ENCODE assay signal across 16 cellular contexts in the genomic region with DNA sequence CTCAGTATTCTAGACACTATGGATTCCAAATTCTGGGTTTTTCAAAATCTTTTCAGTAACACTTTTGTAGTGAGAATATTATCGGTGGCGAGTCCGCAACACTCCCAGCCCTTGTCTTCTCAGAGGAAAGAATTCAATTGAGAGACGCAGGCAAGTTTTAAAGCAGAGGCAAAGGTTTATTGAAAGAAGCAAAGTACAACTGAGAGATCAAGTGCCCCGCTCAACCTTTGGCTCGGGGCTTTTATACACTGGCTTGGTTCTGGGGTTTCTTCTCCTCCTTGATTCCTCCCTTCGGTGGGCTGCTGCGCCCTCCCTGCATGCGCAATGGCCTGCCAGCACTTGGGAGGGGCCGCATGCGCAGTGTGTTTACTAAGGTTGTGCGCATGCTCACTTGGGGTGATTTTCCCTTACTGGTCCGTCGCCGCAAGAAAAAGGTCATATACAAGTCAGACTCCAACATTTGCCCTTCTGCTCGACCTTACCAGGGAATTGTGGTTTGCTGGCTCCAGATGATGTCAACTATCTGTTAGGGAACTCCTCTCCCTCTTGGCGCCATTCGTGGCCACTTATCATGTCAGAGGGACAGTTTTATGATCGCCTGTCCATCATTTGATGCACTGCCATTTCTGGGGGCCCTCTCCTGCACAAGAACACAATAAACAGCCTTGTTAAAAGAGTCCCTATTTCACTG. TPM values are rescaled to one million over a fixed set of nuclear protein-coding genes. Genes with fewer than 3 reads are reported as not detected.
DNase-seq lines count a peak whose midpoint lies in the region; ATAC-seq and TF ChIP-seq lines count a peak whose summit lies in the region.
"Had no signal": no experiment of that assay in that cellular context is flagged by ENCODE, and none has a peak within 500 bp of the region (broad histone marks: within the 10 kb centered on the region; RNA-seq: fewer than 3 reads in every experiment).

No MANE protein-coding gene starts in this region.

- no peak overlapping the region for H3K4me3 ChIP-seq in psoas muscle
- H3K4me3 ChIP-seq: heart right ventricle had no signal

- intact Hi-C loops in psoas muscle (cut with DNase I): no loop called here

- peak overlapping the region; percentile 9 for H3K27ac ChIP-seq in psoas muscle
- H3K27ac ChIP-seq: C4-2B, heart right ventricle had no signal

- TF ChIP-seq CTCF in glutamatergic neuron (IDR thresholded peaks at IDR 0.05; ENCODE audit: partially characterized antibody, unreplicated experiment) (no peak), psoas muscle (IDR thresholded peaks at IDR 0.05) (no peak)

- no peaks in the 10 kb centered on the region for H3K27me3 ChIP-seq in psoas muscle (ENCODE audit: insufficient read depth in 3 of 3, low read length in 2 of 3)

- DNase-seq in AG20443 (ENCODE audit: low spot score): peak; percentile 26
- DNase-seq in OCI-M1 (lab: John Stamatoyannopoulos, UW): peak; percentile 7
- DNase-seq in glutamatergic neuron: no peak
- DNase-seq in psoas muscle: peak in 1 of 2 donors; percentile 43
- no peak for DNase-seq in medulla oblongata (ENCODE audit: extremely low spot score)
- DNase-seq in NCI-H226: no peak
- DNase-seq: activated CD4-positive, CD25-positive, alpha-beta regulatory T cell treated with anti-CD3 and anti-CD28 coated beads, Interleukin-2, amount 50 U/mL, for 72 hours; natural killer cell; NCI-H2107; SHP77 treated with DMSO at 0.1 percent for 48 hours; stimulated activated CD4-positive, alpha-beta T cell treated with anti-CD3 and anti-CD28 coated beads, Interleukin-4, amount 100 ng/mL, for 24 hours had no signal

- peaks cover under 1% of the 10 kb centered on the region for H3K9me3 Mint-ChIP-seq in glutamatergic neuron (ENCODE audit: unreplicated experiment)

- ATAC-seq in psoas muscle (peak in 1 of 4 donors; percentile 12), HG02981 (IDR thresholded peaks at IDR 0.05; ENCODE audit: unreplicated experiment) (no peak), HG02763 (IDR thresholded peaks at IDR 0.05; ENCODE audit: unreplicated experiment) (no peak)
- ATAC-seq: natural killer cell had no signal

- no peaks in the 10 kb centered on the region for H3K36me3 ChIP-seq in psoas muscle (ENCODE audit: insufficient read depth in 1 of 2, low read depth in 1 of 2)
- H3K36me3 ChIP-seq: heart right ventricle had no signal

- H3K27me3 Mint-ChIP-seq in glutamatergic neuron (ENCODE audit: unreplicated experiment): no peaks in the 10 kb centered on the region

- H3K27ac Mint-ChIP-seq in glutamatergic neuron (ENCODE audit: unreplicated experiment): peak overlapping the region; percentile 68
- H3K27ac Mint-ChIP-seq: natural killer cell had no signal

- peaks cover 19% of the 10 kb centered on the region for H3K4me1 ChIP-seq in psoas muscle

- H3K4me1 Mint-ChIP-seq in glutamatergic neuron (ENCODE audit: low read depth, unreplicated experiment): peaks cover 21% of the 10 kb centered on the region
- H3K4me1 Mint-ChIP-seq: natural killer cell had no signal

- no peak overlapping the region for H3K4me3 Mint-ChIP-seq in glutamatergic neuron (ENCODE audit: unreplicated experiment)
- H3K4me3 Mint-ChIP-seq: natural killer cell had no signal

- H3K36me3 Mint-ChIP-seq in glutamatergic neuron (ENCODE audit: unreplicated experiment): peaks cover under 1% of the 10 kb centered on the region

- 60 to 70% (median 66%) methylated on average over 19 of the region's 19 CpGs for WGBS in psoas muscle, 3 donors

- no peaks in the 10 kb centered on the region for H3K9me3 ChIP-seq in psoas muscle

RNA-seq across cellular contexts. Expression of gene LBP, which starts 3.0 kb away (rescaled TPM):
- total RNA-seq in glutamatergic neuron (ENCODE audit: unreplicated experiment): not detected
- total RNA-seq in psoas muscle: 100 to 1,000 TPM in 1 of 4 donors, 10 to 100 TPM in 3; 38.8 to 167 (median 68.7) TPM
- polyA plus RNA-seq in psoas muscle: 10 to 100 TPM in 2 of 3 donors, 1 to 10 TPM in 1; 1.1 to 10.3 (median 10.2) TPM
- total RNA-seq: natural killer cell, temporal lobe had no signal

RNA-seq across cellular contexts. Expression of gene BPI, which starts 39.3 kb away (rescaled TPM):
- total RNA-seq in glutamatergic neuron (ENCODE audit: unreplicated experiment): not detected
- total RNA-seq in psoas muscle: under 1 TPM in 2 of 4 donors, not detected in 2; 0.41 to 0.49 TPM
- under 1 TPM in 1 of 3 donors, not detected in 2; 0.06 TPM for polyA plus RNA-seq in psoas muscle

Comparison
In these comparisons a context has a peak if more than half of its experiments do, and no peak if none do; other contexts are left out.
1. DNase-seq: peak in AG20443 (single experiment) and OCI-M1 (single experiment); none in glutamatergic neuron (single experiment), medulla oblongata (single experiment) and NCI-H226 (single experiment).
2. RNA of gene LBP, which starts 3.0 kb away (total RNA-seq): 38.8 to 167 TPM in psoas muscle; not detected in glutamatergic neuron (single experiment); every median in the first group is over 10 times any median in the second.